ENCODE assay signal across 19 cellular contexts in genomic region chr17:67831268-67831667, GRCh38. TPM values are rescaled to one million over a fixed set of nuclear protein-coding genes. Genes with fewer than 3 reads are reported as not detected.
A peak's percentile ranks its signal among the peaks of the same experiment; 100 is the strongest.
DNase-seq lines count a peak whose midpoint lies in the region; ATAC-seq and TF ChIP-seq lines count a peak whose summit lies in the region.
"Had no signal": no experiment of that assay in that cellular context is flagged by ENCODE, and none has a peak within 500 bp of the region (broad histone marks: within the 10 kb centered on the region; RNA-seq: fewer than 3 reads in every experiment).

No MANE protein-coding gene starts in this region.

- H3K9me2 ChIP-seq in SU-DHL-6 (replicated peaks; ENCODE audit: insufficient read depth, low read length) = no peaks in the 10 kb centered on the region

- H3K9ac ChIP-seq in SU-DHL-6 (ENCODE audit: low read length) (peak overlapping the region; percentile 10; the same call in 1 of the 2 replicates), neural progenitor cell (no peak overlapping the region)

- peaks cover 80% of the 10 kb centered on the region for H3K4me1 Mint-ChIP-seq in activated naive CD4-positive, alpha-beta T cell treated with anti-CD3 and anti-CD28 coated beads, Interleukin-2, amount 50 U/mL, for 24 hours
- peaks cover 34% of the 10 kb centered on the region for H3K4me1 Mint-ChIP-seq in neural progenitor cell
- peaks cover 56% of the 10 kb centered on the region for H3K4me1 Mint-ChIP-seq in activated CD8-positive, alpha-beta T cell treated with anti-CD3 and anti-CD28 coated beads, Interleukin-2, amount 10 ng/mL, durations not matched to agents 7 days and 5 days (ENCODE audit: low read depth)

- DNase-seq in activated naive CD4-positive, alpha-beta T cell treated with anti-CD3 and anti-CD28 coated beads, Interleukin-2, amount 50 U/mL, for 72 hours (ENCODE audit: low spot score in 2 of 2) = no peak
- DNase-seq in neural progenitor cell (ENCODE audit: low spot score) = no peak
- no peak for DNase-seq in NOMO-1 treated with dmso at 0.1 percent for 144 hours (lab: John Stamatoyannopoulos, UW; ENCODE audit: unreplicated experiment)
- no peak for DNase-seq in SIG-M5 (lab: John Stamatoyannopoulos, UW)
- no peak for DNase-seq in activated CD8-positive, alpha-beta T cell treated with anti-CD3 and anti-CD28 coated beads, Interleukin-2, amount 10 ng/mL, durations not matched to agents 7 days and 5 days
- DNase-seq: activated CD4-positive, alpha-beta T cell treated with anti-CD3 and anti-CD28 coated beads, Interleukin-2, amount 50 U/mL, for 4 hours; activated naive CD4-positive, alpha-beta T cell treated with anti-CD3 and anti-CD28 coated beads for 36 hours; brain microvascular endothelial cell; heart right ventricle; NCI-H1436; NCI-H2171 treated with DMSO at 0.1 percent for 48 hours; NCI-H748 treated with DMSO at 0.1 percent for 48 hours; Peyer's patch; stimulated activated CD4-positive, alpha-beta T cell treated with anti-CD3 and anti-CD28 coated beads, Interleukin-15, amount 100 ng/mL, for 24 hours; tibial artery had no signal

- H3K27ac Mint-ChIP-seq in activated naive CD4-positive, alpha-beta T cell treated with anti-CD3 and anti-CD28 coated beads, Interleukin-2, amount 50 U/mL, for 24 hours = peak overlapping the region; percentile 33
- H3K27ac Mint-ChIP-seq in activated naive CD4-positive, alpha-beta T cell treated with anti-CD3 and anti-CD28 coated beads, Interleukin-2, amount 50 U/mL, for 72 hours = no peak overlapping the region
- no peak overlapping the region for H3K27ac Mint-ChIP-seq in neural progenitor cell
- H3K27ac Mint-ChIP-seq in activated CD8-positive, alpha-beta T cell treated with anti-CD3 and anti-CD28 coated beads, Interleukin-2, amount 10 ng/mL, durations not matched to agents 7 days and 5 days = no peak overlapping the region
- H3K27ac Mint-ChIP-seq: activated naive CD4-positive, alpha-beta T cell treated with anti-CD3 and anti-CD28 coated beads for 36 hours; stimulated activated memory B cell treated with anti-CD40 and anti-IgM and Interleukin-4, amounts not matched to agents 10 μg/mL and 1 μg/mL and 100 μg/mL, for 72 hours had no signal

- no peaks in the 10 kb centered on the region for H3K9me3 ChIP-seq in SU-DHL-6 (ENCODE audit: insufficient read depth, low read length)
- H3K9me3 ChIP-seq in neural progenitor cell (ENCODE audit: low read depth) = no peaks in the 10 kb centered on the region
- H3K9me3 ChIP-seq: heart right ventricle, Peyer's patch, tibial artery had no signal

- ATAC-seq in activated naive CD4-positive, alpha-beta T cell treated with anti-CD3 and anti-CD28 coated beads, Interleukin-2, amount 50 U/mL, for 72 hours = no peak
- peak; percentile 72 for ATAC-seq in esophagus mucosa
- no peak for ATAC-seq in activated CD8-positive, alpha-beta T cell treated with anti-CD3 and anti-CD28 coated beads, Interleukin-2, amount 10 ng/mL, durations not matched to agents 7 days and 5 days
- ATAC-seq: stimulated activated memory B cell treated with anti-CD40 and anti-IgM and Interleukin-4, amounts not matched to agents 10 μg/mL and 1 μg/mL and 100 μg/mL, for 72 hours had no signal

- H3K4me3 ChIP-seq in SU-DHL-6 (ENCODE audit: insufficient read depth, low read length, poor library complexity, severe bottlenecking) (no peak overlapping the region), neural progenitor cell (no peak overlapping the region)
- H3K4me3 ChIP-seq: heart right ventricle, Peyer's patch, tibial artery had no signal

- H3K36me3 ChIP-seq in SU-DHL-6 (ENCODE audit: low read length) = peaks cover 6% of the 10 kb centered on the region
- no peaks in the 10 kb centered on the region for H3K36me3 ChIP-seq in neural progenitor cell
- H3K36me3 ChIP-seq: brain microvascular endothelial cell, heart right ventricle, Peyer's patch, tibial artery had no signal

- H3K4me3 Mint-ChIP-seq in activated naive CD4-positive, alpha-beta T cell treated with anti-CD3 and anti-CD28 coated beads, Interleukin-2, amount 50 U/mL, for 24 hours = no peak overlapping the region
- peak overlapping the region; percentile 10 for H3K4me3 Mint-ChIP-seq in neural progenitor cell
- H3K4me3 Mint-ChIP-seq in activated CD8-positive, alpha-beta T cell treated with anti-CD3 and anti-CD28 coated beads, Interleukin-2, amount 10 ng/mL, durations not matched to agents 7 days and 5 days = no peak overlapping the region
- H3K4me3 Mint-ChIP-seq: activated naive CD4-positive, alpha-beta T cell treated with anti-CD3 and anti-CD28 coated beads for 36 hours; stimulated activated memory B cell treated with anti-CD40 and anti-IgM and Interleukin-4, amounts not matched to agents 10 μg/mL and 1 μg/mL and 100 μg/mL, for 72 hours had no signal

- no peaks in the 10 kb centered on the region for H3K27me3 Mint-ChIP-seq in activated naive CD4-positive, alpha-beta T cell treated with anti-CD3 and anti-CD28 coated beads, Interleukin-2, amount 50 U/mL, for 24 hours
- H3K27me3 Mint-ChIP-seq in neural progenitor cell (ENCODE audit: insufficient read depth, low read depth) = no peaks in the 10 kb centered on the region
- H3K27me3 Mint-ChIP-seq in activated CD8-positive, alpha-beta T cell treated with anti-CD3 and anti-CD28 coated beads, Interleukin-2, amount 10 ng/mL, durations not matched to agents 7 days and 5 days (ENCODE audit: low read depth) = no peaks in the 10 kb centered on the region
- H3K27me3 Mint-ChIP-seq: stimulated activated memory B cell treated with anti-CD40 and anti-IgM and Interleukin-4, amounts not matched to agents 10 μg/mL and 1 μg/mL and 100 μg/mL, for 72 hours had no signal

- CTCF ChIA-PET in activated CD8-positive, alpha-beta T cell treated with anti-CD3 and anti-CD28 coated beads, Interleukin-2, amount 10 ng/mL, durations not matched to agents 7 days and 5 days (lab: Charles Lee) = no interaction called here

- H3K27ac ChIP-seq in SU-DHL-6 (ENCODE audit: low read depth, low read length) = peak overlapping the region; percentile 34; the same call in 1 of the 2 replicates
- no peak overlapping the region for H3K27ac ChIP-seq in neural progenitor cell
- H3K27ac ChIP-seq: brain microvascular endothelial cell, heart right ventricle, Peyer's patch, tibial artery had no signal

- peaks cover 35% of the 10 kb centered on the region for H3F3A ChIP-seq in SU-DHL-6 (ENCODE audit: insufficient read depth)
- H3F3A ChIP-seq in neural progenitor cell (ENCODE audit: low read depth) = peaks cover 22% of the 10 kb centered on the region

- TF ChIP-seq CTCF in SU-DHL-6 (IDR thresholded peaks at IDR 0.05; ENCODE audit: insufficient read depth, low read length, poor library complexity, severe bottlenecking) = no peak
- TF ChIP-seq CTCF in neural progenitor cell (IDR thresholded peaks at IDR 0.05) = no peak

- peaks cover 99% of the 10 kb centered on the region for H3K79me2 ChIP-seq in SU-DHL-6 (ENCODE audit: insufficient read depth, low read length)
- peaks cover 100% of the 10 kb centered on the region for H3K79me2 ChIP-seq in neural progenitor cell (ENCODE audit: low read depth)

- H4K20me1 ChIP-seq in SU-DHL-6 (ENCODE audit: low read depth, low read length) (peaks cover 5% of the 10 kb centered on the region; the same call in 1 of the 2 replicates), neural progenitor cell (ENCODE audit: low read depth) (peaks cover 92% of the 10 kb centered on the region)

- POLR2A ChIA-PET in activated CD8-positive, alpha-beta T cell treated with anti-CD3 and anti-CD28 coated beads, Interleukin-2, amount 10 ng/mL, durations not matched to agents 7 days and 5 days (lab: Charles Lee) = no interaction called here

- peaks cover 9% of the 10 kb centered on the region for H3K36me3 Mint-ChIP-seq in activated naive CD4-positive, alpha-beta T cell treated with anti-CD3 and anti-CD28 coated beads, Interleukin-2, amount 50 U/mL, for 24 hours
- H3K36me3 Mint-ChIP-seq in activated naive CD4-positive, alpha-beta T cell treated with anti-CD3 and anti-CD28 coated beads, Interleukin-2, amount 50 U/mL, for 72 hours = peaks cover 8 to 20% of the 10 kb centered on the region in 2 donors
- H3K36me3 Mint-ChIP-seq in neural progenitor cell = peaks cover 20% of the 10 kb centered on the region
- H3K36me3 Mint-ChIP-seq in activated CD8-positive, alpha-beta T cell treated with anti-CD3 and anti-CD28 coated beads, Interleukin-2, amount 10 ng/mL, durations not matched to agents 7 days and 5 days (ENCODE audit: low read depth) = peaks cover 44% of the 10 kb centered on the region

- peaks cover 38% of the 10 kb centered on the region for H3K4me1 ChIP-seq in neural progenitor cell

- H3K9me3 Mint-ChIP-seq in activated naive CD4-positive, alpha-beta T cell treated with anti-CD3 and anti-CD28 coated beads, Interleukin-2, amount 50 U/mL, for 24 hours = no peaks in the 10 kb centered on the region
- no peaks in the 10 kb centered on the region for H3K9me3 Mint-ChIP-seq in activated naive CD4-positive, alpha-beta T cell treated with anti-CD3 and anti-CD28 coated beads, Interleukin-2, amount 50 U/mL, for 72 hours
- peaks cover 4% of the 10 kb centered on the region for H3K9me3 Mint-ChIP-seq in neural progenitor cell
- no peaks in the 10 kb centered on the region for H3K9me3 Mint-ChIP-seq in activated CD8-positive, alpha-beta T cell treated with anti-CD3 and anti-CD28 coated beads, Interleukin-2, amount 10 ng/mL, durations not matched to agents 7 days and 5 days (ENCODE audit: insufficient read depth)
- H3K9me3 Mint-ChIP-seq: activated naive CD4-positive, alpha-beta T cell treated with anti-CD3 and anti-CD28 coated beads for 36 hours had no signal

- no peaks in the 10 kb centered on the region for H3K27me3 ChIP-seq in SU-DHL-6 (ENCODE audit: low read length)
- no peaks in the 10 kb centered on the region for H3K27me3 ChIP-seq in neural progenitor cell
- H3K27me3 ChIP-seq: brain microvascular endothelial cell, heart right ventricle, Peyer's patch, tibial artery had no signal

- H3K4me2 ChIP-seq in SU-DHL-6 (ENCODE audit: low read depth, low read length, poor library complexity, severe bottlenecking) (peak overlapping the region; percentile 88), neural progenitor cell (peak overlapping the region; percentile 84)

- H2AFZ ChIP-seq in SU-DHL-6 (ENCODE audit: low read depth, low read length, severe bottlenecking) (no peak overlapping the region), neural progenitor cell (replicated peaks) (no peak overlapping the region)

RNA-seq across cellular contexts. Expression of gene BPTF, which starts 6.0 kb away (rescaled TPM):
- total RNA-seq in activated naive CD4-positive, alpha-beta T cell treated with anti-CD3 and anti-CD28 coated beads, Interleukin-2, amount 50 U/mL, for 72 hours = 100 to 1,000 TPM in 1 of 2 donors, 10 to 100 TPM in 1; 59.1 to 101 TPM
- 47.8 TPM for total RNA-seq in esophagus mucosa
- 95.6 and 129 TPM in 2 replicates for total RNA-seq in neural progenitor cell (ENCODE audit: low replicate concordance)
- 10 to 100 TPM; 85.9 to 87.0 TPM for total RNA-seq in activated CD8-positive, alpha-beta T cell treated with anti-CD3 and anti-CD28 coated beads, Interleukin-2, amount 10 ng/mL, durations not matched to agents 7 days and 5 days
